In the genomic region with DNA sequence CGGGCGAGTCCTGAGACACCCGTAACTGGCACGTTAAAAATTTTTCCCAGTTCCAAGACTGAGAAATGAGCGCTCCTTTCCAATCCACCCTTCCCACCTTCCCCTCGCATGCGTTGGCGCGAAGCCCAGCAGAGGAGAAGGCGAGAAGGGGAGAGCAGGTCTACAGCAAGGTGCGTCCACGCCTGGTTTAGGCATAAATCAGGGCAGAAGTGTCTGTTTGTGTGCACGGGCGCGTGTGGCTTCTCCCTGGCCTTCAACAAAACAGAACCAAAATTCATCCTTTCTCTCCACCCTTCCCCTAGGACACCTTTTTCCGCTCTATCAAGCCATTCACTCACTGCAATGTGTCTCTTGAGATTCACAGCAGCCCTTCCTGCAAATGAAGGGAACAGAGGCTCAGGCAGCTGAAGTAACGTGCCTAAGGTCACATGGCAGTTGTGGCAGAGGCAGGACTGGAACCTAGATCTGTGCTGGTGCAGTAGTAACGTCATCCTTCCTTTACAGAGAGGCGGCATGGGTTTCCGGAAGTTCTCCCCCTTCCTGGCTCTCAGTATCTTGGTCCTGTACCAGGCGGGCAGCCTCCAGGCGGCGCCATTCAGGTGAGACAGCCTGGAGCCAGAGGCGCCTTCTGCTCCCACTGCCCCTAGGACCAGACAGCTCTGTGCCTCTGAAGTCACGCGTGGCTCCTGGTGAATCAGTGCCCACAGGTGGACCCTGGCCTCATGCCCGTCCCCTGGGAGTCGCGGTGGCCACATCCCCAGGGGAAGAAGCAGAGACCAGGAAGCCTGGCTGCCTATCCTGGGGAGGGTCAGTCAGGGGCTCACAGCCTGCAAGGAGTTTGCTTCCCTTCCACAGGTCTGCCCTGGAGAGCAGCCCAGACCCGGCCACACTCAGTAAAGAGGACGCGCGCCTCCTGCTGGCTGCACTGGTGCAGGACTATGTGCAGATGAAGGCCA, we compare ENCODE assay signal across 8 cellular contexts. TPM values are rescaled to one million over a fixed set of nuclear protein-coding genes. Genes with fewer than 3 reads are reported as not detected.
DNase-seq lines count a peak whose midpoint lies in the region; ATAC-seq and TF ChIP-seq lines count a peak whose summit lies in the region.

No MANE protein-coding gene starts in this region.

- 4% methylated on average over 29 to 33 of the region's 33 CpGs for WGBS in body of pancreas, 2 donors

- H3K4me1 ChIP-seq in body of pancreas (peaks cover 23% of the 10 kb centered on the region), iPS-20b (ENCODE audit: insufficient read depth, low read length) (peaks cover 5% of the 10 kb centered on the region; the same call in 1 of the 2 replicates)

- peak; percentile 90 for ATAC-seq in HG03025 (IDR thresholded peaks at IDR 0.05; ENCODE audit: low FRiP score, unreplicated experiment)
- peak; percentile 91 for ATAC-seq in body of pancreas

- H3K9me3 ChIP-seq in body of pancreas, result no peaks in the 10 kb centered on the region
- H3K9me3 ChIP-seq in iPS-20b (ENCODE audit: insufficient read depth, low read depth, low read length), result no peaks in the 10 kb centered on the region; the same call in 1 of the 2 replicates

- H3K27ac ChIP-seq in body of pancreas (peak overlapping the region in 3 of 4 donors; percentile 41 to 54 (median 51)), iPS-20b (ENCODE audit: low read length) (no peak overlapping the region)

- no peaks in the 10 kb centered on the region for H3K27me3 ChIP-seq in body of pancreas
- H3K27me3 ChIP-seq in iPS-20b (ENCODE audit: insufficient read depth, low read length), result peaks cover 36% of the 10 kb centered on the region

- peak; percentile 33 for DNase-seq in NK-92 treated with Interleukin-12 subunit alpha and Interleukin-12 subunit beta, amount 100 ng/mL, for 24 hours (lab: John Stamatoyannopoulos, UW)
- DNase-seq in NK-92 (lab: John Stamatoyannopoulos, UW; ENCODE audit: unreplicated experiment) (no peak), NCI-H2029 (lab: John Stamatoyannopoulos, UW) (peak; percentile 90), UCSD-AML1 (lab: John Stamatoyannopoulos, UW; ENCODE audit: unreplicated experiment) (peak; percentile 79), body of pancreas (peak; percentile 93 to 98 (median 93))
- peak; percentile 75 to 90 for DNase-seq in stimulated activated CD4-positive, alpha-beta T cell treated with anti-CD3 and anti-CD28 coated beads, Interleukin-12 subunit alpha, Interleukin-12 subunit beta, amount 100 ng/mL, for 24 hours (ENCODE audit: low read depth in 2 of 2)

- no peak overlapping the region for H3K4me3 ChIP-seq in body of pancreas
- H3K4me3 ChIP-seq in iPS-20b (ENCODE audit: low read length), result peak overlapping the region; percentile 81

- H3K9ac ChIP-seq in iPS-20b (ENCODE audit: low read depth, low read length), result peak overlapping the region; percentile 16; the same call in 1 of the 2 replicates

- peak; percentile 67 to 87 (median 81) for TF ChIP-seq CTCF in body of pancreas (IDR thresholded peaks at IDR 0.05)

- intact Hi-C loops in body of pancreas (cut with DNase I), result loop anchor here (10.0 kb wide), 3 partner anchors 100 to 290 kb away; a partner anchor contains a TSS

- peak in 1 of 3 donors; percentile 29 for TF ChIP-seq POLR2A in body of pancreas (IDR thresholded peaks at IDR 0.05)

- H3K36me3 ChIP-seq in body of pancreas (replicated peaks in 1 of 2; ENCODE audit: insufficient read depth in 1 of 2, low read depth in 2 of 2), result no peaks in the 10 kb centered on the region
- no peaks in the 10 kb centered on the region for H3K36me3 ChIP-seq in iPS-20b (ENCODE audit: insufficient read depth, low read depth, low read length)

RNA-seq across cellular contexts. Expression of a gene that starts 1.1 kb away (rescaled TPM):
- total RNA-seq in body of pancreas, result 10 to 100 TPM in 1 of 2 donors, 1 to 10 TPM in 1; 4.2 to 11.5 TPM

RNA-seq across cellular contexts. Expression of a gene that starts 40.2 kb away (rescaled TPM):
- 1 to 10 TPM in 1 of 2 donors, under 1 TPM in 1; 0.52 to 3.6 TPM for total RNA-seq in body of pancreas
